Comparison of ENCODE assay signal across 8 cellular contexts in genomic region chr6:2103644-2104523, GRCh38.
DNase-seq lines count a peak whose midpoint lies in the region; ATAC-seq and TF ChIP-seq lines count a peak whose summit lies in the region.

No MANE protein-coding gene starts in this region.

- H3K27me3 ChIP-seq in KMS-11 (ENCODE audit: insufficient read depth, low read depth) (no peaks in the 10 kb centered on the region), SJSA1 (replicated peaks) (no peaks in the 10 kb centered on the region)

- H3K36me3 ChIP-seq in KMS-11 (ENCODE audit: insufficient read depth), result no peaks in the 10 kb centered on the region
- H3K36me3 ChIP-seq in SJSA1, result no peaks in the 10 kb centered on the region

- H3K4me1 ChIP-seq in KMS-11 (ENCODE audit: low read depth, poor library complexity, severe bottlenecking), result peaks cover 12% of the 10 kb centered on the region
- peaks cover 5% of the 10 kb centered on the region; the same call in 1 of the 2 replicates for H3K4me1 ChIP-seq in SJSA1 (replicated peaks)

- H3K9ac ChIP-seq in KMS-11, result no peak overlapping the region

- no peaks in the 10 kb centered on the region for H4K20me1 ChIP-seq in KMS-11 (ENCODE audit: insufficient read depth)

- H3K79me2 ChIP-seq in KMS-11 (ENCODE audit: insufficient read depth, low read depth), result 0 out of 2 replicates have a peak, but pooled peaks cover 3% of the 10 kb centered on the region

- H3K4me3 Mint-ChIP-seq in nephron progenitor cell, result no peak overlapping the region
- H3K4me3 Mint-ChIP-seq in activated naive CD4-positive, alpha-beta T cell treated with anti-CD3 and anti-CD28 coated beads for 36 hours, result no peak overlapping the region
- no peak overlapping the region for H3K4me3 Mint-ChIP-seq in activated naive CD8-positive, alpha-beta T cell treated with anti-CD3 and anti-CD28 coated beads for 36 hours

- H3K27me3 Mint-ChIP-seq in nephron progenitor cell (ENCODE audit: low read depth, poor library complexity), result no peaks in the 10 kb centered on the region
- H3K27me3 Mint-ChIP-seq in activated naive CD4-positive, alpha-beta T cell treated with anti-CD3 and anti-CD28 coated beads for 36 hours (ENCODE audit: low read depth), result no peaks in the 10 kb centered on the region
- H3K27me3 Mint-ChIP-seq in activated naive CD8-positive, alpha-beta T cell treated with anti-CD3 and anti-CD28 coated beads for 36 hours, result no peaks in the 10 kb centered on the region

- H3K27ac ChIP-seq in KMS-11 (no peak overlapping the region), SJSA1 (no peak overlapping the region)

- DNase-seq in GDM1 (lab: John Stamatoyannopoulos, UW), result peak; percentile 52
- peak in 1 of 2 experiments; percentile 54 for DNase-seq in SJSA1 (ENCODE audit: low read depth in 1 of 2, low spot score in 2 of 2)
- DNase-seq in epithelial cell of proximal tubule (ENCODE audit: low read depth), result no peak
- no peak for DNase-seq in nephron progenitor cell
- no peak for DNase-seq in activated naive CD4-positive, alpha-beta T cell treated with anti-CD3 and anti-CD28 coated beads for 36 hours
- DNase-seq in activated naive CD8-positive, alpha-beta T cell treated with anti-CD3 and anti-CD28 coated beads for 36 hours, result no peak

- no peak overlapping the region for H2AFZ ChIP-seq in KMS-11 (ENCODE audit: low read depth)

- intact Hi-C loops in activated naive CD4-positive, alpha-beta T cell treated with anti-CD3 and anti-CD28 coated beads for 36 hours (cut with micrococcal nuclease), result loop anchor here (1.0 to 2.0 kb wide), 3 partner anchors 251 to 507 kb away; no protein-coding TSS in a partner anchor

- no peak overlapping the region for H3K4me2 ChIP-seq in KMS-11

- no peak for ATAC-seq in GM21367 (IDR thresholded peaks at IDR 0.05; ENCODE audit: unreplicated experiment)

- H3K4me1 Mint-ChIP-seq in nephron progenitor cell, result peaks cover 31% of the 10 kb centered on the region
- no peaks in the 10 kb centered on the region for H3K4me1 Mint-ChIP-seq in activated naive CD4-positive, alpha-beta T cell treated with anti-CD3 and anti-CD28 coated beads for 36 hours (ENCODE audit: low read depth)
- peaks cover 4% of the 10 kb centered on the region for H3K4me1 Mint-ChIP-seq in activated naive CD8-positive, alpha-beta T cell treated with anti-CD3 and anti-CD28 coated beads for 36 hours

- H3K4me3 ChIP-seq in KMS-11 (IDR thresholded peaks at IDR 0.05; ENCODE audit: insufficient read depth, low read depth, low read length) (no peak overlapping the region), SJSA1 (peak overlapping the region; percentile 6; the same call in 1 of the 2 replicates), epithelial cell of proximal tubule (ENCODE audit: low read depth, low read length) (peak overlapping the region; percentile 36)

- no peaks in the 10 kb centered on the region for H3K36me3 Mint-ChIP-seq in nephron progenitor cell (ENCODE audit: low read depth)
- peaks cover 4% of the 10 kb centered on the region for H3K36me3 Mint-ChIP-seq in activated naive CD4-positive, alpha-beta T cell treated with anti-CD3 and anti-CD28 coated beads for 36 hours (ENCODE audit: low read depth)
- H3K36me3 Mint-ChIP-seq in activated naive CD8-positive, alpha-beta T cell treated with anti-CD3 and anti-CD28 coated beads for 36 hours, result peaks cover 5% of the 10 kb centered on the region

- CTCF ChIA-PET in activated naive CD4-positive, alpha-beta T cell treated with anti-CD3 and anti-CD28 coated beads for 36 hours (lab: Charles Lee), result interaction anchor here (0.7 to 1.3 kb wide), 12 partner anchors 10 to 507 kb away, joined by 3 to 7 read pairs (median 4); no protein-coding TSS in a partner anchor

- H3K9me3 Mint-ChIP-seq in nephron progenitor cell, result no peaks in the 10 kb centered on the region
- no peaks in the 10 kb centered on the region for H3K9me3 Mint-ChIP-seq in activated naive CD4-positive, alpha-beta T cell treated with anti-CD3 and anti-CD28 coated beads for 36 hours
- H3K9me3 Mint-ChIP-seq in activated naive CD8-positive, alpha-beta T cell treated with anti-CD3 and anti-CD28 coated beads for 36 hours, result no peaks in the 10 kb centered on the region

- H3K27ac Mint-ChIP-seq in nephron progenitor cell, result no peak overlapping the region
- H3K27ac Mint-ChIP-seq in activated naive CD4-positive, alpha-beta T cell treated with anti-CD3 and anti-CD28 coated beads for 36 hours, result no peak overlapping the region
- no peak overlapping the region for H3K27ac Mint-ChIP-seq in activated naive CD8-positive, alpha-beta T cell treated with anti-CD3 and anti-CD28 coated beads for 36 hours

- TF ChIP-seq CTCF in KMS-11 (conservative IDR thresholded peaks at IDR 0.05; ENCODE audit: low read depth, low read length) (peak; percentile 76), epithelial cell of proximal tubule (conservative IDR thresholded peaks at IDR 0.05; ENCODE audit: low read depth, low read length) (peak; percentile 71), nephron progenitor cell (IDR thresholded peaks at IDR 0.05) (peak; percentile 60)

- H3K9me3 ChIP-seq in SJSA1 (replicated peaks), result no peaks in the 10 kb centered on the region
